Comparison of ENCODE assay signal across 24 cellular contexts in genomic region chr5:178293815-178294214, GRCh38.
A peak's percentile ranks its signal among the peaks of the same experiment; 100 is the strongest.
DNase-seq lines count a peak whose midpoint lies in the region; ATAC-seq, FAIRE-seq and TF ChIP-seq lines count a peak whose summit lies in the region.
"Had no signal": no experiment of that assay in that cellular context is flagged by ENCODE, and none has a peak within 500 bp of the region (broad histone marks: within the 10 kb centered on the region; RNA-seq: fewer than 3 reads in every experiment).

No MANE protein-coding gene starts in this region.

- no peak overlapping the region for H3K4me3 Mint-ChIP-seq in MCF 10A (ENCODE audit: unreplicated experiment)
- H3K4me3 Mint-ChIP-seq: CD8-positive, alpha-beta memory T cell had no signal

- peaks cover 6% of the 10 kb centered on the region in 2 donors for H3K4me1 ChIP-seq in kidney (ENCODE audit: control insufficient read depth in 1 of 2, insufficient read depth in 1 of 2, low read depth in 1 of 2, low read length in 2 of 2)
- H3K4me1 ChIP-seq: HAP-1 had no signal

- no peak overlapping the region for H3K27ac Mint-ChIP-seq in MCF 10A (ENCODE audit: low read depth, unreplicated experiment)
- H3K27ac Mint-ChIP-seq: CD8-positive, alpha-beta memory T cell; IgD-negative memory B cell had no signal

- no peaks in the 10 kb centered on the region for H3K36me3 ChIP-seq in kidney (ENCODE audit: control insufficient read depth in 1 of 2, insufficient read depth in 2 of 2, low read length in 2 of 2)
- H3K36me3 ChIP-seq: HAP-1 had no signal

- FAIRE-seq in kidney (lab: Jason Lieb, UNC): no peak
- FAIRE-seq: GM12891 had no signal

- no peak for TF ChIP-seq CTCF in kidney (IDR thresholded peaks at IDR 0.05; ENCODE audit: borderline replicate concordance, extremely low read depth, insufficient read depth)
- no peak for TF ChIP-seq CTCF in MCF 10A (IDR thresholded peaks at IDR 0.05; ENCODE audit: unreplicated experiment)

- CTCF ChIA-PET in MCF 10A (lab: Yijun Ruan, JAX): interaction anchor here (0.5 to 1.1 kb wide), 3 partner anchors 14 to 1217 kb away, joined by 3 to 5 read pairs (median 4); no protein-coding TSS in a partner anchor

- no peak for ATAC-seq in Right ventricle myocardium inferior
- ATAC-seq in left ventricle myocardium superior: no peak

- H3K9me3 ChIP-seq in kidney (ENCODE audit: control insufficient read depth in 1 of 2, low read length in 2 of 2): peaks cover 0 to 2% of the 10 kb centered on the region in 2 donors
- H3K9me3 ChIP-seq: HAP-1, SK-N-SH had no signal

- no peak overlapping the region for H3K9ac ChIP-seq in kidney (ENCODE audit: low read length in 2 of 2)
- H3K9ac ChIP-seq: GM23248, SK-N-SH had no signal

- BruUV-seq in MCF 10A (replicated peaks; lab: Mats Ljungman, UMichigan): no TSS peak

- POLR2A ChIA-PET in MCF 10A (lab: Yijun Ruan, JAX): no interaction called here

- H3K4me3 ChIP-seq in kidney (ENCODE audit: low read length in 2 of 2): no peak overlapping the region
- H3K4me3 ChIP-seq: GM23248, HAP-1 had no signal

- H3K36me3 Mint-ChIP-seq in MCF 10A (ENCODE audit: insufficient read depth, unreplicated experiment): no peaks in the 10 kb centered on the region
- H3K36me3 Mint-ChIP-seq: CD8-positive, alpha-beta memory T cell; IgD-negative memory B cell had no signal

- peaks cover 12% of the 10 kb centered on the region for H3K4me1 Mint-ChIP-seq in MCF 10A (ENCODE audit: insufficient read depth, unreplicated experiment)
- H3K4me1 Mint-ChIP-seq: CD8-positive, alpha-beta memory T cell had no signal

- H3K9me3 Mint-ChIP-seq in MCF 10A (ENCODE audit: unreplicated experiment): no peaks in the 10 kb centered on the region
- H3K9me3 Mint-ChIP-seq: CD8-positive, alpha-beta memory T cell had no signal

- intact Hi-C loops in Right ventricle myocardium inferior (cut with DNase I): no loop called here
- intact Hi-C loops in left ventricle myocardium superior (cut with micrococcal nuclease): no loop called here
- intact Hi-C loops in kidney (cut with DNase I): no loop called here
- intact Hi-C loops in posterior vena cava (cut with DNase I): no loop called here
- intact Hi-C loops in MCF 10A (cut with micrococcal nuclease): no loop called here

- DNase-seq in Right ventricle myocardium inferior (ENCODE audit: missing footprints) (peak; percentile 11), left ventricle myocardium superior (no peak), kidney (peak; percentile 16), posterior vena cava (ENCODE audit: low spot score) (peak; percentile 58), MCF 10A (ENCODE audit: unreplicated experiment) (no peak), NCI-H2029 (lab: John Stamatoyannopoulos, UW) (no peak), NCI-H1105 treated with DMSO at 0.1 percent for 48 hours (lab: John Stamatoyannopoulos, UW) (no peak)
- DNase-seq: AML-193; C1 segment of cervical spinal cord; Calu3; CD8-positive, alpha-beta memory T cell; DMS153; GM23248; Karpas-422; NCI-H1417; NCI-H1694 treated with DMSO at 0.1 percent for 48 hours; NCI-H446; NCI-H526; OCI-M1; SIG-M5 had no signal

- peaks cover 33% of the 10 kb centered on the region for H3K27me3 Mint-ChIP-seq in MCF 10A (ENCODE audit: insufficient read depth, unreplicated experiment)

- no peak overlapping the region for H3K27ac ChIP-seq in kidney (ENCODE audit: low read depth in 2 of 2, low read length in 2 of 2)
- H3K27ac ChIP-seq: GM23248 had no signal

Comparison
In these comparisons a context has a peak if more than half of its experiments do, and no peak if none do; other contexts are left out.
1. DNase-seq: peak in Right ventricle myocardium inferior (single experiment), kidney (single experiment) and posterior vena cava (single experiment); none in left ventricle myocardium superior (single experiment), MCF 10A (single experiment), NCI-H2029 (single experiment) and NCI-H1105 treated with DMSO at 0.1 percent for 48 hours (single experiment).